8 cellular contexts compared by ENCODE assay signal in genomic region chr10:86971146-86971991, GRCh38. TPM values are rescaled to one million over a fixed set of nuclear protein-coding genes. Genes with fewer than 3 reads are reported as not detected.
DNase-seq lines count a peak whose midpoint lies in the region; ATAC-seq and TF ChIP-seq lines count a peak whose summit lies in the region.

No MANE protein-coding gene starts in this region.

- DNase-seq in GM06990 (ENCODE audit: extremely low read depth, insufficient read length) (peak; percentile 88), GM23248 (peak; percentile 97), MG63 (peak; percentile 93), coronary artery (ENCODE audit: low spot score) (peak; percentile 96), right lobe of liver (peak; percentile 73 to 81 (median 80)), NCI-H2081 (lab: John Stamatoyannopoulos, UW) (no peak)
- peak; percentile 86 to 88 for DNase-seq in activated CD4-positive, alpha-beta T cell treated with anti-CD3 and anti-CD28 coated beads for 4 hours
- DNase-seq in stimulated activated CD4-positive, alpha-beta T cell treated with anti-CD3 and anti-CD28 coated beads, Interleukin-4, amount 100 ng/mL, for 48 hours (ENCODE audit: low read depth in 2 of 2) = peak; percentile 71 to 78

- peak overlapping the region; percentile 67 for H3K4me3 ChIP-seq in GM06990 (replicated peaks; ENCODE audit: low read depth, low read length)
- H3K4me3 ChIP-seq in GM23248 = peak overlapping the region; percentile 94
- peak overlapping the region; percentile 83 for H3K4me3 ChIP-seq in MG63
- peak overlapping the region; percentile 79 for H3K4me3 ChIP-seq in coronary artery
- peak overlapping the region; percentile 30 to 48 (median 43) for H3K4me3 ChIP-seq in right lobe of liver

- 8 to 11% methylated on average over 51 to 63 of the region's 77 CpGs for WGBS in GM23248 (ENCODE audit: low coverage in 1 of 2, low lambda C conversion rate in 2 of 2, missing lambda C conversion rate in 2 of 2), 2 experiments
- WGBS in right lobe of liver (ENCODE audit: insufficient coverage, low coverage, low lambda C conversion rate, missing lambda C conversion rate) = 33% methylated on average over 15 of the region's 77 CpGs

- no peaks in the 10 kb centered on the region for H4K20me1 ChIP-seq in GM23248 (ENCODE audit: insufficient read depth)

- H3K27ac ChIP-seq in GM23248 (peak overlapping the region; percentile 99), coronary artery (peak overlapping the region; percentile 97 to 99), right lobe of liver (peak overlapping the region; percentile 58 to 74 (median 63))

- H3F3A ChIP-seq in GM23248 (ENCODE audit: insufficient read depth) = peaks cover 27% of the 10 kb centered on the region

- peak overlapping the region; percentile 66 for H2AFZ ChIP-seq in GM23248

- peaks cover 18% of the 10 kb centered on the region for H3K79me2 ChIP-seq in GM23248 (ENCODE audit: insufficient read depth)

- H3K9ac ChIP-seq in GM23248 = peak overlapping the region; percentile 100

- no peaks in the 10 kb centered on the region for H3K9me3 ChIP-seq in GM23248 (ENCODE audit: low read depth)
- no peaks in the 10 kb centered on the region for H3K9me3 ChIP-seq in MG63
- no peaks in the 10 kb centered on the region for H3K9me3 ChIP-seq in right lobe of liver

- TF ChIP-seq POLR2A in right lobe of liver (IDR thresholded peaks at IDR 0.05) = peak; percentile 65

- H3K36me3 ChIP-seq in GM06990 (ENCODE audit: control insufficient read depth, insufficient read depth, low read length) (no peaks in the 10 kb centered on the region), GM23248 (ENCODE audit: low read depth) (no peaks in the 10 kb centered on the region), MG63 (peaks cover 17% of the 10 kb centered on the region), right lobe of liver (no peaks in the 10 kb centered on the region)

- intact Hi-C loops in right lobe of liver (cut with DNase I) = no loop called here

- TF ChIP-seq CTCF in GM06990 (IDR thresholded peaks at IDR 0.05; ENCODE audit: insufficient read depth, low read length, poor library complexity, severe bottlenecking) (no peak), coronary artery (IDR thresholded peaks at IDR 0.05) (no peak), right lobe of liver (IDR thresholded peaks at IDR 0.05) (no peak)

- H3K4me1 ChIP-seq in GM23248 (ENCODE audit: insufficient read depth) = peaks cover 39% of the 10 kb centered on the region
- H3K4me1 ChIP-seq in right lobe of liver = peaks cover 0 to 15% (median 0%) of the 10 kb centered on the region in 4 donors

- no peaks in the 10 kb centered on the region for H3K9me2 ChIP-seq in GM23248 (ENCODE audit: insufficient read depth)

- peak; percentile 76 to 83 (median 78) for ATAC-seq in right lobe of liver

- peak overlapping the region; percentile 100 for H3K4me2 ChIP-seq in GM23248 (ENCODE audit: unreplicated experiment)

- in situ Hi-C loops in GM23248 (cut with MboI) = no loop called here

- H3K27me3 ChIP-seq in GM06990 (replicated peaks; ENCODE audit: control insufficient read depth, insufficient read depth, low read length) = no peaks in the 10 kb centered on the region
- no peaks in the 10 kb centered on the region for H3K27me3 ChIP-seq in GM23248 (replicated peaks; ENCODE audit: insufficient read depth)
- no peaks in the 10 kb centered on the region for H3K27me3 ChIP-seq in MG63
- H3K27me3 ChIP-seq in right lobe of liver = no peaks in the 10 kb centered on the region

RNA-seq across cellular contexts. Expression of gene ADIRF, which starts 3.1 kb away (rescaled TPM):
- total RNA-seq in GM23248 (2014; rRNA removed; shearing (Covaris generic)) = 17.6 and 34.1 TPM in 2 replicates
- polyA plus RNA-seq in GM23248 (2016; fragmentation: Nextera tagmentation; extraction: Ambion mirVana) = 175 and 184 TPM in 2 replicates
- 165 and 212 TPM in 2 replicates for total RNA-seq in MG63 (2014; rRNA removed; shearing (Covaris generic); ENCODE audit: low replicate concordance)
- total RNA-seq in right lobe of liver = 10 to 100 TPM; 11.1 to 77.6 (median 28.6) TPM

RNA-seq across cellular contexts. Expression of gene SNCG, which starts 13.0 kb away (rescaled TPM):
- 1.2 and 1.8 TPM in 2 replicates for total RNA-seq in GM23248 (2014; rRNA removed; shearing (Covaris generic))
- polyA plus RNA-seq in GM23248 (2016; fragmentation: Nextera tagmentation; extraction: Ambion mirVana) = 2.8 and 3.1 TPM in 2 replicates
- 6.2 and 7.6 TPM in 2 replicates for total RNA-seq in MG63 (2014; rRNA removed; shearing (Covaris generic); ENCODE audit: low replicate concordance)
- total RNA-seq in right lobe of liver = 10 to 100 TPM in 2 of 6 experiments, 1 to 10 TPM in 4; 1.1 to 21.2 (median 2.2) TPM

RNA-seq across cellular contexts. Expression of gene MMRN2, which starts 14.0 kb away (rescaled TPM):
- total RNA-seq in GM23248 (2014; rRNA removed; shearing (Covaris generic)) = 4.5 and 7.3 TPM in 2 replicates
- polyA plus RNA-seq in GM23248 (2016; fragmentation: Nextera tagmentation; extraction: Ambion mirVana) = 1.2 and 1.5 TPM in 2 replicates
- total RNA-seq in MG63 (2014; rRNA removed; shearing (Covaris generic); ENCODE audit: low replicate concordance) = 0.12 and 1.7 TPM in 2 replicates
- 10 to 100 TPM in 3 of 6 experiments, 1 to 10 TPM in 3; 6.2 to 11.8 (median 9.1) TPM for total RNA-seq in right lobe of liver

RNA-seq across cellular contexts. Expression of gene FAM25A, which starts 48.7 kb away (rescaled TPM):
- total RNA-seq in GM23248 (2014; rRNA removed; shearing (Covaris generic)) = not detected in 2 replicates
- polyA plus RNA-seq in GM23248 (2016; fragmentation: Nextera tagmentation; extraction: Ambion mirVana) = not detected in 2 replicates
- 12.0 TPM in 1 of 2 replicates, not detected in the other for total RNA-seq in MG63 (2014; rRNA removed; shearing (Covaris generic); ENCODE audit: low replicate concordance)
- not detected for total RNA-seq in right lobe of liver

Comparison
In these comparisons a context has a peak if more than half of its experiments do, and no peak if none do; other contexts are left out.
1. DNase-seq: peak in GM06990 (single experiment), GM23248 (single experiment), MG63 (single experiment), activated CD4-positive, alpha-beta T cell treated with anti-CD3 and anti-CD28 coated beads for 4 hours (2 of 2), coronary artery (single experiment), right lobe of liver (3 of 3) and stimulated activated CD4-positive, alpha-beta T cell treated with anti-CD3 and anti-CD28 coated beads, Interleukin-4, amount 100 ng/mL, for 48 hours (2 of 2); none in NCI-H2081 (0 of 2).
2. H3K4me3 ChIP-seq: peak in every context shown above with its lines; median percentile 94 in GM23248; 83 in MG63; 79 in coronary artery; 67 in GM06990; 43 in right lobe of liver.
3. Peak in every context shown above with its lines, with median percentiles within 50 percentile points of each other: H3K27ac ChIP-seq.